ENCODE assay signal across 9 cellular contexts in genomic region chr1:2311184-2312032, GRCh38.
A peak's percentile ranks its signal among the peaks of the same experiment; 100 is the strongest.
DNase-seq lines count a peak whose midpoint lies in the region; ATAC-seq and TF ChIP-seq lines count a peak whose summit lies in the region.
"Had no signal": no experiment of that assay in that cellular context is flagged by ENCODE, and none has a peak within 500 bp of the region (broad histone marks: within the 10 kb centered on the region; RNA-seq: fewer than 3 reads in every experiment).

No MANE protein-coding gene starts in this region.

- peaks cover 27% of the 10 kb centered on the region for H3K36me3 ChIP-seq in A673 (ENCODE audit: insufficient read depth, low read length, poor library complexity, severe bottlenecking)
- peaks cover 0 to 34% (median 30%) of the 10 kb centered on the region in 9 donors for H3K36me3 ChIP-seq in heart left ventricle
- H3K36me3 ChIP-seq in skeletal muscle satellite cell (ENCODE audit: insufficient read depth, low read length) = peaks cover 33% of the 10 kb centered on the region

- H3K27ac ChIP-seq in A673 (ENCODE audit: low read depth, low read length, poor library complexity, severe bottlenecking) (peak overlapping the region; percentile 57), heart left ventricle (peak overlapping the region in 10 of 12 donors; percentile 67 to 95 (median 88))

- POLR2A ChIA-PET in A673 (lab: Charles Lee; ENCODE audit: low non-redundant PET) = no interaction called here

- no peaks in the 10 kb centered on the region for H3K9me3 Mint-ChIP-seq in activated naive CD8-positive, alpha-beta T cell treated with anti-CD3 and anti-CD28 coated beads for 36 hours

- BruUV-seq in A673 (replicated peaks; lab: Mats Ljungman, UMichigan) = no TSS peak

- no peak overlapping the region for H3K4me2 ChIP-seq in skeletal muscle satellite cell (ENCODE audit: low read length)

- peak overlapping the region; percentile 72 for H3K27ac Mint-ChIP-seq in activated naive CD8-positive, alpha-beta T cell treated with anti-CD3 and anti-CD28 coated beads for 36 hours

- CTCF ChIA-PET in A673 (lab: Charles Lee) = no interaction called here

- no peak overlapping the region for H3K4me3 ChIP-seq in A673 (ENCODE audit: low read depth, low read length, poor library complexity, severe bottlenecking)
- H3K4me3 ChIP-seq in heart left ventricle = no peak overlapping the region
- H3K4me3 ChIP-seq in skeletal muscle satellite cell (ENCODE audit: low read length) = no peak overlapping the region
- H3K4me3 ChIP-seq: lung had no signal

- H3K27me3 Mint-ChIP-seq in activated naive CD8-positive, alpha-beta T cell treated with anti-CD3 and anti-CD28 coated beads for 36 hours = no peaks in the 10 kb centered on the region

- H3K4me3 Mint-ChIP-seq in activated naive CD8-positive, alpha-beta T cell treated with anti-CD3 and anti-CD28 coated beads for 36 hours = no peak overlapping the region

- H3K4me1 ChIP-seq in A673 (ENCODE audit: insufficient read depth, low read length, poor library complexity, severe bottlenecking) (peaks cover 43% of the 10 kb centered on the region), heart left ventricle (peaks cover 0 to 59% (median 48%) of the 10 kb centered on the region in 12 donors), skeletal muscle satellite cell (ENCODE audit: control insufficient read depth, insufficient read depth, low read length) (peaks cover 46% of the 10 kb centered on the region)

- peak overlapping the region; percentile 55 for H3K9ac ChIP-seq in skeletal muscle satellite cell (ENCODE audit: low read depth, low read length)

- DNase-seq in A673 (ENCODE audit: low spot score) = peak; percentile 87
- DNase-seq in SK-N-DZ (ENCODE audit: low spot score) = peak; percentile 47
- peak; percentile 63 for DNase-seq in activated naive CD8-positive, alpha-beta T cell treated with anti-CD3 and anti-CD28 coated beads for 36 hours
- no peak for DNase-seq in heart left ventricle
- no peak for DNase-seq in OCI-M2 (lab: John Stamatoyannopoulos, UW; ENCODE audit: unreplicated experiment)

- ATAC-seq in GM19351 (IDR thresholded peaks at IDR 0.05; ENCODE audit: unreplicated experiment) (peak; percentile 54), heart left ventricle (peak in 3 of 4 donors; percentile 21 to 42 (median 38)), HG03520 (IDR thresholded peaks at IDR 0.05; ENCODE audit: unreplicated experiment) (no peak)

- H3K4me1 Mint-ChIP-seq in activated naive CD8-positive, alpha-beta T cell treated with anti-CD3 and anti-CD28 coated beads for 36 hours = peaks cover 3% of the 10 kb centered on the region

- intact Hi-C loops in A673 (cut with micrococcal nuclease; ENCODE audit: unreplicated experiment) (loop anchor here (10.0 kb wide), 1 partner anchor 117 kb away; the partner anchor contains the start of gene FAAP20), heart left ventricle (cut with DNase I) (loop anchor here in 7 of 10 donors (5.0 to 10.0 kb wide), 7 partner anchors 34 to 117 kb away; partner anchors contain the start of genes FAAP20 (in 3 of the 7) and SKI (in 1 of the 7))

- H3K9me3 ChIP-seq in A673 (ENCODE audit: low read depth, low read length, poor library complexity, severe bottlenecking) (no peaks in the 10 kb centered on the region), heart left ventricle (no peaks in the 10 kb centered on the region), skeletal muscle satellite cell (replicated peaks; ENCODE audit: low read length) (no peaks in the 10 kb centered on the region)

- H3K36me3 Mint-ChIP-seq in activated naive CD8-positive, alpha-beta T cell treated with anti-CD3 and anti-CD28 coated beads for 36 hours = peaks cover 5% of the 10 kb centered on the region

- no peak for TF ChIP-seq POLR2A in heart left ventricle (IDR thresholded peaks at IDR 0.05)

- TF ChIP-seq CTCF in A673 (conservative IDR thresholded peaks at IDR 0.05; ENCODE audit: low read depth, low read length) (peak; percentile 53), heart left ventricle (IDR thresholded peaks at IDR 0.05) (peak in 11 of 12 donors; percentile 11 to 54 (median 36))

- H3K27me3 ChIP-seq in A673 (replicated peaks; ENCODE audit: insufficient read depth, low read depth, low read length, poor library complexity) = no peaks in the 10 kb centered on the region
- H3K27me3 ChIP-seq in heart left ventricle = no peaks in the 10 kb centered on the region
- H3K27me3 ChIP-seq in skeletal muscle satellite cell (ENCODE audit: control insufficient read depth, insufficient read depth, low read length) = no peaks in the 10 kb centered on the region

- WGBS in heart left ventricle, 4 donors = 47 to 59% (median 52%) methylated on average over 12 to 21 of the region's 21 CpGs

Comparison
In these comparisons a context has a peak if more than half of its experiments do, and no peak if none do; other contexts are left out.
1. DNase-seq: peak in A673 (single experiment), SK-N-DZ (single experiment) and activated naive CD8-positive, alpha-beta T cell treated with anti-CD3 and anti-CD28 coated beads for 36 hours (single experiment); none in heart left ventricle (0 of 5) and OCI-M2 (single experiment).